In genomic region chr1:226985239-226985838, GRCh38 we compare ENCODE assay signal across 25 cellular contexts. TPM values are rescaled to one million over a fixed set of nuclear protein-coding genes. Genes with fewer than 3 reads are reported as not detected.
A peak's percentile ranks its signal among the peaks of the same experiment; 100 is the strongest.
DNase-seq lines count a peak whose midpoint lies in the region; ATAC-seq and TF ChIP-seq lines count a peak whose summit lies in the region.
"Had no signal": no experiment of that assay in that cellular context is flagged by ENCODE, and none has a peak within 500 bp of the region (broad histone marks: within the 10 kb centered on the region; RNA-seq: fewer than 3 reads in every experiment).

No MANE protein-coding gene starts in this region.

- peaks cover 11% of the 10 kb centered on the region for H3K4me1 Mint-ChIP-seq in activated CD8-positive, alpha-beta memory T cell treated with anti-CD3 and anti-CD28 coated beads, Interleukin-2, amount 10 ng/mL, durations not matched to agents 7 days and 5 days
- peaks cover 13% of the 10 kb centered on the region for H3K4me1 Mint-ChIP-seq in T-helper 17 cell
- H3K4me1 Mint-ChIP-seq in stimulated activated effector memory CD8-positive, alpha-beta T cell treated with anti-CD3 and anti-CD28 coated beads, Interleukin-12 subunit alpha, Interleukin-12 subunit beta, amount 100 ng/mL, for 72 hours = peaks cover 12% of the 10 kb centered on the region

- ATAC-seq in activated CD8-positive, alpha-beta memory T cell treated with anti-CD3 and anti-CD28 coated beads, Interleukin-2, amount 10 ng/mL, durations not matched to agents 7 days and 5 days = no peak
- ATAC-seq in T-helper 17 cell (no peak), upper lobe of right lung (no peak), HG03469 (IDR thresholded peaks at IDR 0.05; ENCODE audit: unreplicated experiment) (no peak)
- no peak for ATAC-seq in stimulated activated effector memory CD8-positive, alpha-beta T cell treated with anti-CD3 and anti-CD28 coated beads, Interleukin-12 subunit alpha, Interleukin-12 subunit beta, amount 100 ng/mL, for 72 hours
- ATAC-seq: activated T-cell treated with anti-CD3 and anti-CD28 coated beads, Interleukin-2, amount 50 U/mL, for 72 hours; stimulated activated memory B cell treated with anti-CD40 and anti-IgM and Interleukin-4, amounts not matched to agents 10 μg/mL and 1 μg/mL and 100 μg/mL, for 72 hours had no signal

- H3K36me3 ChIP-seq in hepatocyte (replicated peaks; ENCODE audit: insufficient read depth, low read depth) (no peaks in the 10 kb centered on the region), upper lobe of right lung (peaks cover 43% of the 10 kb centered on the region)

- CTCF ChIA-PET in activated CD8-positive, alpha-beta memory T cell treated with anti-CD3 and anti-CD28 coated beads, Interleukin-2, amount 10 ng/mL, durations not matched to agents 7 days and 5 days (lab: Charles Lee) = no interaction called here

- DNase-seq in activated CD8-positive, alpha-beta memory T cell treated with anti-CD3 and anti-CD28 coated beads, Interleukin-2, amount 10 ng/mL, durations not matched to agents 7 days and 5 days = peak; percentile 35
- no peak for DNase-seq in activated CD8-positive, alpha-beta memory T cell treated with anti-CD3 and anti-CD28 coated beads, Interleukin-2, amount 50 U/mL, for 48 hours
- DNase-seq in T-helper 17 cell = no peak
- DNase-seq in hepatocyte (ENCODE audit: low spot score) = no peak
- DNase-seq in stimulated activated effector memory CD8-positive, alpha-beta T cell treated with anti-CD3 and anti-CD28 coated beads, Interleukin-12 subunit alpha, Interleukin-12 subunit beta, amount 100 ng/mL, for 72 hours (ENCODE audit: low spot score in 2 of 2) = no peak
- no peak for DNase-seq in upper lobe of right lung
- DNase-seq in putamen (ENCODE audit: low spot score) = no peak
- DNase-seq: 8988T; activated CD4-positive, alpha-beta memory T cell treated with anti-CD3 and anti-CD28 coated beads, Interleukin-2, amount 10 ng/mL, durations not matched to agents 7 days and 5 days; activated CD4-positive, CD25-positive, alpha-beta regulatory T cell; activated T-cell treated with anti-CD3 and anti-CD28 coated beads, Interleukin-2, amount 50 U/mL, for 72 hours; EL; Karpas-422; NCI-H1092; NCI-H2081 treated with DMSO at 0.1 percent for 48 hours; NCI-H446; SK-N-SH; transverse colon had no signal

- WGBS in hepatocyte (ENCODE audit: low lambda C conversion rate, missing lambda C conversion rate) = 77% methylated on average over 19 of the region's 20 CpGs

- H3K9me2 ChIP-seq in hepatocyte (replicated peaks; ENCODE audit: insufficient read depth) = no peaks in the 10 kb centered on the region
- H3K9me2 ChIP-seq: SK-N-SH had no signal

- no peak overlapping the region for H3K27ac Mint-ChIP-seq in activated CD8-positive, alpha-beta memory T cell treated with anti-CD3 and anti-CD28 coated beads, Interleukin-2, amount 10 ng/mL, durations not matched to agents 7 days and 5 days
- peak overlapping the region; percentile 69 for H3K27ac Mint-ChIP-seq in T-helper 17 cell
- peak overlapping the region; percentile 68 for H3K27ac Mint-ChIP-seq in stimulated activated effector memory CD8-positive, alpha-beta T cell treated with anti-CD3 and anti-CD28 coated beads, Interleukin-12 subunit alpha, Interleukin-12 subunit beta, amount 100 ng/mL, for 72 hours
- H3K27ac Mint-ChIP-seq: activated CD4-positive, alpha-beta memory T cell treated with anti-CD3 and anti-CD28 coated beads, Interleukin-2, amount 10 ng/mL, durations not matched to agents 7 days and 5 days; activated naive CD8-positive, alpha-beta T cell; activated T-cell treated with anti-CD3 and anti-CD28 coated beads, Interleukin-2, amount 50 U/mL, for 72 hours; B cell; memory B cell; stimulated activated memory B cell treated with anti-CD40 and anti-IgM and Interleukin-4, amounts not matched to agents 10 μg/mL and 1 μg/mL and 100 μg/mL, for 72 hours had no signal

- H4K20me1 ChIP-seq in hepatocyte (ENCODE audit: insufficient read depth, poor library complexity, severe bottlenecking) = no peaks in the 10 kb centered on the region

- H3K36me3 Mint-ChIP-seq in activated CD8-positive, alpha-beta memory T cell treated with anti-CD3 and anti-CD28 coated beads, Interleukin-2, amount 10 ng/mL, durations not matched to agents 7 days and 5 days = peaks cover 4% of the 10 kb centered on the region
- H3K36me3 Mint-ChIP-seq in T-helper 17 cell (ENCODE audit: low read depth) = peaks cover 9% of the 10 kb centered on the region
- H3K36me3 Mint-ChIP-seq in stimulated activated effector memory CD8-positive, alpha-beta T cell treated with anti-CD3 and anti-CD28 coated beads, Interleukin-12 subunit alpha, Interleukin-12 subunit beta, amount 100 ng/mL, for 72 hours = peaks cover 16% of the 10 kb centered on the region

- peaks cover 25% of the 10 kb centered on the region for H3K4me1 ChIP-seq in hepatocyte (ENCODE audit: insufficient read depth)
- H3K4me1 ChIP-seq in upper lobe of right lung = peaks cover 35% of the 10 kb centered on the region
- H3K4me1 ChIP-seq: HAP-1 had no signal

- intact Hi-C loops in upper lobe of right lung (cut with DNase I) = no loop called here

- H2AFZ ChIP-seq in hepatocyte = no peak overlapping the region

- H3K79me2 ChIP-seq in hepatocyte = no peaks in the 10 kb centered on the region

- H3K27ac ChIP-seq in hepatocyte (peak overlapping the region; percentile 9), upper lobe of right lung (no peak overlapping the region)
- H3K27ac ChIP-seq: Peyer's patch had no signal

- no peak overlapping the region for H3K4me3 Mint-ChIP-seq in activated CD8-positive, alpha-beta memory T cell treated with anti-CD3 and anti-CD28 coated beads, Interleukin-2, amount 10 ng/mL, durations not matched to agents 7 days and 5 days
- no peak overlapping the region for H3K4me3 Mint-ChIP-seq in T-helper 17 cell
- H3K4me3 Mint-ChIP-seq in stimulated activated effector memory CD8-positive, alpha-beta T cell treated with anti-CD3 and anti-CD28 coated beads, Interleukin-12 subunit alpha, Interleukin-12 subunit beta, amount 100 ng/mL, for 72 hours = no peak overlapping the region
- H3K4me3 Mint-ChIP-seq: activated CD4-positive, alpha-beta memory T cell treated with anti-CD3 and anti-CD28 coated beads, Interleukin-2, amount 10 ng/mL, durations not matched to agents 7 days and 5 days; activated naive CD8-positive, alpha-beta T cell; activated T-cell treated with anti-CD3 and anti-CD28 coated beads, Interleukin-2, amount 50 U/mL, for 72 hours; B cell; memory B cell; stimulated activated memory B cell treated with anti-CD40 and anti-IgM and Interleukin-4, amounts not matched to agents 10 μg/mL and 1 μg/mL and 100 μg/mL, for 72 hours had no signal

- TF ChIP-seq CTCF in hepatocyte (IDR thresholded peaks at IDR 0.05; ENCODE audit: poor library complexity) (no peak), upper lobe of right lung (IDR thresholded peaks at IDR 0.05) (no peak)

- H3K4me3 ChIP-seq in hepatocyte (no peak overlapping the region), upper lobe of right lung (no peak overlapping the region)
- H3K4me3 ChIP-seq: HAP-1, Peyer's patch, transverse colon had no signal

- no peaks in the 10 kb centered on the region for H3K9me3 ChIP-seq in T-helper 17 cell (ENCODE audit: control insufficient read depth, low read length, poor library complexity, severe bottlenecking)
- H3K9me3 ChIP-seq in hepatocyte (ENCODE audit: low read depth) = no peaks in the 10 kb centered on the region
- no peaks in the 10 kb centered on the region for H3K9me3 ChIP-seq in upper lobe of right lung
- H3K9me3 ChIP-seq: HAP-1, Peyer's patch, SK-N-SH, transverse colon had no signal

- no peak overlapping the region for H3K4me2 ChIP-seq in hepatocyte
- H3K4me2 ChIP-seq: SK-N-SH had no signal

- no peaks in the 10 kb centered on the region for H3K27me3 ChIP-seq in hepatocyte
- H3K27me3 ChIP-seq in upper lobe of right lung = no peaks in the 10 kb centered on the region
- H3K27me3 ChIP-seq: Peyer's patch, transverse colon had no signal

- no peaks in the 10 kb centered on the region for H3K27me3 Mint-ChIP-seq in activated CD8-positive, alpha-beta memory T cell treated with anti-CD3 and anti-CD28 coated beads, Interleukin-2, amount 10 ng/mL, durations not matched to agents 7 days and 5 days
- H3K27me3 Mint-ChIP-seq in T-helper 17 cell = no peaks in the 10 kb centered on the region
- H3K27me3 Mint-ChIP-seq: activated CD4-positive, alpha-beta memory T cell treated with anti-CD3 and anti-CD28 coated beads, Interleukin-2, amount 10 ng/mL, durations not matched to agents 7 days and 5 days; activated naive CD8-positive, alpha-beta T cell; B cell; memory B cell; stimulated activated memory B cell treated with anti-CD40 and anti-IgM and Interleukin-4, amounts not matched to agents 10 μg/mL and 1 μg/mL and 100 μg/mL, for 72 hours had no signal

- H3K9me3 Mint-ChIP-seq in activated CD8-positive, alpha-beta memory T cell treated with anti-CD3 and anti-CD28 coated beads, Interleukin-2, amount 10 ng/mL, durations not matched to agents 7 days and 5 days (ENCODE audit: low read depth) = no peaks in the 10 kb centered on the region
- no peaks in the 10 kb centered on the region for H3K9me3 Mint-ChIP-seq in stimulated activated effector memory CD8-positive, alpha-beta T cell treated with anti-CD3 and anti-CD28 coated beads, Interleukin-12 subunit alpha, Interleukin-12 subunit beta, amount 100 ng/mL, for 72 hours
- H3K9me3 Mint-ChIP-seq: activated CD4-positive, alpha-beta memory T cell treated with anti-CD3 and anti-CD28 coated beads, Interleukin-2, amount 10 ng/mL, durations not matched to agents 7 days and 5 days; activated T-cell treated with anti-CD3 and anti-CD28 coated beads, Interleukin-2, amount 50 U/mL, for 72 hours; memory B cell; stimulated activated memory B cell treated with anti-CD40 and anti-IgM and Interleukin-4, amounts not matched to agents 10 μg/mL and 1 μg/mL and 100 μg/mL, for 72 hours had no signal

RNA-seq across cellular contexts. Expression of gene COQ8A, which starts 45.2 kb away (rescaled TPM):
- 10 to 100 TPM; 19.0 to 22.1 TPM for total RNA-seq in activated CD8-positive, alpha-beta memory T cell treated with anti-CD3 and anti-CD28 coated beads, Interleukin-2, amount 10 ng/mL, durations not matched to agents 7 days and 5 days
- total RNA-seq in T-helper 17 cell (10 to 100 TPM; 30.7 to 37.3 TPM), hepatocyte (20.7 and 22.9 TPM in 2 replicates), upper lobe of right lung (30.6 TPM)
- polyA plus RNA-seq in hepatocyte = 19.2 and 26.4 TPM in 2 replicates
